In the genomic region with DNA sequence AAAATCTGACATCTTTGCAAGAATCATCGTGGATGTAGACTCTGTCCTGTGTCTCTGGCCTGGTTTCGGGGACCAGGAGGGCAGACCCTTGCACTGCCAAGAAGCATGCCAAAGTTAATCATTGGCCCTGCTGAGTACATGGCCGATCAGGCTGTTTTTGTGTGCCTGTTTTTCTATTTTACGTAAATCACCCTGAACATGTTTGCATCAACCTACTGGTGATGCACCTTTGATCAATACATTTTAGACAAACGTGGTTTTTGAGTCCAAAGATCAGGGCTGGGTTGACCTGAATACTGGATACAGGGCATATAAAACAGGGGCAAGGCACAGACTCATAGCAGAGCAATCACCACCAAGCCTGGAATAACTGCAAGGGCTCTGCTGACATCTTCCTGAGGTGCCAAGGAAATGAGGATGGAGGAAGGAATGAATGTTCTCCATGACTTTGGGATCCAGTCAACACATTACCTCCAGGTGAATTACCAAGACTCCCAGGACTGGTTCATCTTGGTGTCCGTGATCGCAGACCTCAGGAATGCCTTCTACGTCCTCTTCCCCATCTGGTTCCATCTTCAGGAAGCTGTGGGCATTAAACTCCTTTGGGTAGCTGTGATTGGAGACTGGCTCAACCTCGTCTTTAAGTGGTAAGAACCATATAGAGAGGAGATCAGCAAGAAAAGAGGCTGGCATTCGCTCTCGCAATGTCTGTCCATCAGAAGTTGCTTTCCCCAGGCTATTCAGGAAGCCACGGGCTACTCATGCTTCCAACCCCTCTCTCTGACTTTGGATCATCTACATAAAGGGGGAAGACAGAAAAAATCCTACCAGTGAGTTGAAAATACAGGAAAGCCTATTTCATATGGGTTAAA, we compare ENCODE assay signal across 1 cellular context.
TF ChIP-seq lines count a peak whose summit lies in the region.

A gene (plus strand): TSS at position 340 of the 872 bp plus-strand sequence. CDS start 78 bp downstream, at position 418.

TF ChIP-seq in HepG2, 621 proteins besides CTCF, POLR2A, EP300 and RAD21 (continued from another document and continues in another):
- TF ChIP-seq, protein P1, sequence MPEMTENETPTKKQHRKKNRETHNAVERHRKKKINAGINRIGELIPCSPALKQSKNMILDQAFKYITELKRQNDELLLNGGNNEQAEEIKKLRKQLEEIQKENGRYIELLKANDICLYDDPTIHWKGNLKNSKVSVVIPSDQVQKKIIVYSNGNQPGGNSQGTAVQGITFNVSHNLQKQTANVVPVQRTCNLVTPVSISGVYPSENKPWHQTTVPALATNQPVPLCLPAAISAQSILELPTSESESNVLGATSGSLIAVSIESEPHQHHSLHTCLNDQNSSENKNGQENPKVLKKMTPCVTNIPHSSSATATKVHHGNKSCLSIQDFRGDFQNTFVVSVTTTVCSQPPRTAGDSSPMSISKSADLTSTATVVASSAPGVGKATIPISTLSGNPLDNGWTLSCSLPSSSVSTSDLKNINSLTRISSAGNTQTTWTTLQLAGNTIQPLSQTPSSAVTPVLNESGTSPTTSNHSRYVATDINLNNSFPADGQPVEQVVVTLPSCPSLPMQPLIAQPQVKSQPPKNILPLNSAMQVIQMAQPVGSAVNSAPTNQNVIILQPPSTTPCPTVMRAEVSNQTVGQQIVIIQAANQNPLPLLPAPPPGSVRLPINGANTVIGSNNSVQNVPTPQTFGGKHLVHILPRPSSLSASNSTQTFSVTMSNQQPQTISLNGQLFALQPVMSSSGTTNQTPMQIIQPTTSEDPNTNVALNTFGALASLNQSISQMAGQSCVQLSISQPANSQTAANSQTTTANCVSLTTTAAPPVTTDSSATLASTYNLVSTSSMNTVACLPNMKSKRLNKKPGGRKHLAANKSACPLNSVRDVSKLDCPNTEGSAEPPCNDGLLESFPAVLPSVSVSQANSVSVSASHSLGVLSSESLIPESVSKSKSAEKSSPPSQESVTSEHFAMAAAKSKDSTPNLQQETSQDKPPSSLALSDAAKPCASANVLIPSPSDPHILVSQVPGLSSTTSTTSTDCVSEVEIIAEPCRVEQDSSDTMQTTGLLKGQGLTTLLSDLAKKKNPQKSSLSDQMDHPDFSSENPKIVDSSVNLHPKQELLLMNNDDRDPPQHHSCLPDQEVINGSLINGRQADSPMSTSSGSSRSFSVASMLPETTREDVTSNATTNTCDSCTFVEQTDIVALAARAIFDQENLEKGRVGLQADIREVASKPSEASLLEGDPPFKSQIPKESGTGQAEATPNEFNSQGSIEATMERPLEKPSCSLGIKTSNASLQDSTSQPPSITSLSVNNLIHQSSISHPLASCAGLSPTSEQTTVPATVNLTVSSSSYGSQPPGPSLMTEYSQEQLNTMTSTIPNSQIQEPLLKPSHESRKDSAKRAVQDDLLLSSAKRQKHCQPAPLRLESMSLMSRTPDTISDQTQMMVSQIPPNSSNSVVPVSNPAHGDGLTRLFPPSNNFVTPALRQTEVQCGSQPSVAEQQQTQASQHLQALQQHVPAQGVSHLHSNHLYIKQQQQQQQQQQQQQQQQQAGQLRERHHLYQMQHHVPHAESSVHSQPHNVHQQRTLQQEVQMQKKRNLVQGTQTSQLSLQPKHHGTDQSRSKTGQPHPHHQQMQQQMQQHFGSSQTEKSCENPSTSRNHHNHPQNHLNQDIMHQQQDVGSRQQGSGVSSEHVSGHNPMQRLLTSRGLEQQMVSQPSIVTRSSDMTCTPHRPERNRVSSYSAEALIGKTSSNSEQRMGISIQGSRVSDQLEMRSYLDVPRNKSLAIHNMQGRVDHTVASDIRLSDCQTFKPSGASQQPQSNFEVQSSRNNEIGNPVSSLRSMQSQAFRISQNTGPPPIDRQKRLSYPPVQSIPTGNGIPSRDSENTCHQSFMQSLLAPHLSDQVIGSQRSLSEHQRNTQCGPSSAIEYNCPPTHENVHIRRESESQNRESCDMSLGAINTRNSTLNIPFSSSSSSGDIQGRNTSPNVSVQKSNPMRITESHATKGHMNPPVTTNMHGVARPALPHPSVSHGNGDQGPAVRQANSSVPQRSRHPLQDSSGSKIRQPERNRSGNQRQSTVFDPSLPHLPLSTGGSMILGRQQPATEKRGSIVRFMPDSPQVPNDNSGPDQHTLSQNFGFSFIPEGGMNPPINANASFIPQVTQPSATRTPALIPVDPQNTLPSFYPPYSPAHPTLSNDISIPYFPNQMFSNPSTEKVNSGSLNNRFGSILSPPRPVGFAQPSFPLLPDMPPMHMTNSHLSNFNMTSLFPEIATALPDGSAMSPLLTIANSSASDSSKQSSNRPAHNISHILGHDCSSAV (CRISPR knock-in tag; IDR thresholded peaks at IDR 0.05; ENCODE audit: borderline replicate concordance) = 0 out of 2 replicates have a peak, but pooled peaks have one; percentile 27
- TF ChIP-seq ZFP90 (CRISPR knock-in tag; IDR thresholded peaks at IDR 0.05; ENCODE audit: borderline replicate concordance) = no peak
- TF ChIP-seq ZFP37 (CRISPR knock-in tag; IDR thresholded peaks at IDR 0.05; ENCODE audit: borderline replicate concordance) = peak; percentile 1; the same call in 1 of the 2 replicates
- TF ChIP-seq, protein P2, sequence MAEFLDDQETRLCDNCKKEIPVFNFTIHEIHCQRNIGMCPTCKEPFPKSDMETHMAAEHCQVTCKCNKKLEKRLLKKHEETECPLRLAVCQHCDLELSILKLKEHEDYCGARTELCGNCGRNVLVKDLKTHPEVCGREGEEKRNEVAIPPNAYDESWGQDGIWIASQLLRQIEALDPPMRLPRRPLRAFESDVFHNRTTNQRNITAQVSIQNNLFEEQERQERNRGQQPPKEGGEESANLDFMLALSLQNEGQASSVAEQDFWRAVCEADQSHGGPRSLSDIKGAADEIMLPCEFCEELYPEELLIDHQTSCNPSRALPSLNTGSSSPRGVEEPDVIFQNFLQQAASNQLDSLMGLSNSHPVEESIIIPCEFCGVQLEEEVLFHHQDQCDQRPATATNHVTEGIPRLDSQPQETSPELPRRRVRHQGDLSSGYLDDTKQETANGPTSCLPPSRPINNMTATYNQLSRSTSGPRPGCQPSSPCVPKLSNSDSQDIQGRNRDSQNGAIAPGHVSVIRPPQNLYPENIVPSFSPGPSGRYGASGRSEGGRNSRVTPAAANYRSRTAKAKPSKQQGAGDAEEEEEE (CRISPR knock-in tag; IDR thresholded peaks at IDR 0.05; ENCODE audit: borderline replicate concordance) = no peak; the same call in 1 of the 2 replicates
- no peak for TF ChIP-seq DNMT3B (CRISPR knock-in tag; conservative IDR thresholded peaks at IDR 0.05)
- no peak for TF ChIP-seq MATR3 (CRISPR knock-in tag; IDR thresholded peaks at IDR 0.05)
- TF ChIP-seq, protein P3, sequence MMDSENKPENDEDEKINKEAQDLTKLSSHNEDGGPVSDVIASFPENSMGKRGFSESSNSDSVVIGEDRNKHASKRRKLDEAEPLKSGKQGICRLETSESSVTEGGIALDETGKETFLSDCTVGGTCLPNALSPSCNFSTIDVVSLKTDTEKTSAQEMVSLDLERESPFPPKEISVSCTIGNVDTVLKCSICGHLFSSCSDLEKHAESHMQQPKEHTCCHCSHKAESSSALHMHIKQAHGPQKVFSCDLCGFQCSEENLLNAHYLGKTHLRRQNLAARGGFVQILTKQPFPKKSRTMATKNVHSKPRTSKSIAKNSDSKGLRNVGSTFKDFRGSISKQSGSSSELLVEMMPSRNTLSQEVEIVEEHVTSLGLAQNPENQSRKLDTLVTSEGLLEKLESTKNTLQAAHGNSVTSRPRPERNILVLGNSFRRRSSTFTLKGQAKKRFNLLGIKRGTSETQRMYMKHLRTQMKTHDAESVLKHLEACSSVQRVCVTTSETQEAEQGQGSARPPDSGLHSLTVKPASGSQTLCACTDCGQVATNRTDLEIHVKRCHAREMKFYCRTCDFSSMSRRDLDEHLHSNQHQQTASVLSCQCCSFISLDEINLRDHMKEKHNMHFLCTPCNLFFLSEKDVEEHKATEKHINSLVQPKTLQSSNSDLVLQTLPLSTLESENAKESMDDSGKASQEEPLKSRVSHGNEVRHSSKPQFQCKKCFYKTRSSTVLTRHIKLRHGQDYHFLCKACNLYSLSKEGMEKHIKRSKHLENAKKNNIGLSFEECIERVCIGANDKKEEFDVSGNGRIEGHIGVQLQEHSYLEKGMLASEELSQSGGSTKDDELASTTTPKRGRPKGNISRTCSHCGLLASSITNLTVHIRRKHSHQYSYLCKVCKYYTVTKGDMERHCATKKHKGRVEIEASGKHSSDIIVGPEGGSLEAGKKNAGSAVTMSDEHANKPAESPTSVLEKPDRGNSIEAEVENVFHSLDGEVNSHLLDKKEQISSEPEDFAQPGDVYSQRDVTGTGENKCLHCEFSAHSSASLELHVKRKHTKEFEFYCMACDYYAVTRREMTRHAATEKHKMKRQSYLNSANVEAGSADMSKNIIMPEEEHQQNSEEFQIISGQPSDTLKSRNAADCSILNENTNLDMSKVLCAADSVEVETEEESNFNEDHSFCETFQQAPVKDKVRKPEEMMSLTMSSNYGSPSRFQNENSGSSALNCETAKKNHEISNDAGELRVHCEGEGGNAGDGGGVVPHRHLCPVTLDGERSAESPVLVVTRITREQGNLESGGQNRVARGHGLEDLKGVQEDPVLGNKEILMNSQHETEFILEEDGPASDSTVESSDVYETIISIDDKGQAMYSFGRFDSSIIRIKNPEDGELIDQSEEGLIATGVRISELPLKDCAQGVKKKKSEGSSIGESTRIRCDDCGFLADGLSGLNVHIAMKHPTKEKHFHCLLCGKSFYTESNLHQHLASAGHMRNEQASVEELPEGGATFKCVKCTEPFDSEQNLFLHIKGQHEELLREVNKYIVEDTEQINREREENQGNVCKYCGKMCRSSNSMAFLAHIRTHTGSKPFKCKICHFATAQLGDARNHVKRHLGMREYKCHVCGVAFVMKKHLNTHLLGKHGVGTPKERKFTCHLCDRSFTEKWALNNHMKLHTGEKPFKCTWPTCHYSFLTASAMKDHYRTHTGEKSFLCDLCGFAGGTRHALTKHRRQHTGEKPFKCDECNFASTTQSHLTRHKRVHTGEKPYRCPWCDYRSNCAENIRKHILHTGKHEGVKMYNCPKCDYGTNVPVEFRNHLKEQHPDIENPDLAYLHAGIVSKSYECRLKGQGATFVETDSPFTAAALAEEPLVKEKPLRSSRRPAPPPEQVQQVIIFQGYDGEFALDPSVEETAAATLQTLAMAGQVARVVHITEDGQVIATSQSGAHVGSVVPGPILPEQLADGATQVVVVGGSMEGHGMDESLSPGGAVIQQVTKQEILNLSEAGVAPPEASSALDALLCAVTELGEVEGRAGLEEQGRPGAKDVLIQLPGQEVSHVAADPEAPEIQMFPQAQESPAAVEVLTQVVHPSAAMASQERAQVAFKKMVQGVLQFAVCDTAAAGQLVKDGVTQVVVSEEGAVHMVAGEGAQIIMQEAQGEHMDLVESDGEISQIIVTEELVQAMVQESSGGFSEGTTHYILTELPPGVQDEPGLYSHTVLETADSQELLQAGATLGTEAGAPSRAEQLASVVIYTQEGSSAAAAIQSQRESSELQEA (CRISPR knock-in tag; IDR thresholded peaks at IDR 0.05; ENCODE audit: not compliant biosample characterization) = no peak
- no peak for TF ChIP-seq ZNF431 (CRISPR knock-in tag; IDR thresholded peaks at IDR 0.05; ENCODE audit: borderline replicate concordance, low read depth)
- TF ChIP-seq, protein P4, sequence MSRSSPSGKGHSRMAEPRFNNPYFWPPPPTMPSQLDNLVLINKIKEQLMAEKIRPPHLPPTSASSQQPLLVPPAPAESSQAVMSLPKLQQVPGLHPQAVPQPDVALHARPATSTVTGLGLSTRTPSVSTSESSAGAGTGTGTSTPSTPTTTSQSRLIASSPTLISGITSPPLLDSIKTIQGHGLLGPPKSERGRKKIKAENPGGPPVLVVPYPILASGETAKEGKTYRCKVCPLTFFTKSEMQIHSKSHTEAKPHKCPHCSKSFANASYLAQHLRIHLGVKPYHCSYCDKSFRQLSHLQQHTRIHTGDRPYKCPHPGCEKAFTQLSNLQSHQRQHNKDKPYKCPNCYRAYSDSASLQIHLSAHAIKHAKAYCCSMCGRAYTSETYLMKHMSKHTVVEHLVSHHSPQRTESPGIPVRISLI (CRISPR knock-in tag; IDR thresholded peaks at IDR 0.05; ENCODE audit: borderline replicate concordance) = peak; percentile 85; the same call in 1 of the 2 replicates
- TF ChIP-seq ZKSCAN8 (CRISPR knock-in tag; IDR thresholded peaks at IDR 0.05; ENCODE audit: borderline replicate concordance) = peak; percentile 76; the same call in 1 of the 2 replicates
- no peak for TF ChIP-seq ZNF570 (CRISPR knock-in tag; IDR thresholded peaks at IDR 0.05; ENCODE audit: borderline replicate concordance)
- TF ChIP-seq TOPORS (CRISPR knock-in tag; IDR thresholded peaks at IDR 0.05) = peak; percentile 37; the same call in 1 of the 2 replicates
- TF ChIP-seq TARDBP (CRISPR knock-in tag; IDR thresholded peaks at IDR 0.05) = no peak; the same call in 1 of the 2 replicates
- TF ChIP-seq, protein P5, sequence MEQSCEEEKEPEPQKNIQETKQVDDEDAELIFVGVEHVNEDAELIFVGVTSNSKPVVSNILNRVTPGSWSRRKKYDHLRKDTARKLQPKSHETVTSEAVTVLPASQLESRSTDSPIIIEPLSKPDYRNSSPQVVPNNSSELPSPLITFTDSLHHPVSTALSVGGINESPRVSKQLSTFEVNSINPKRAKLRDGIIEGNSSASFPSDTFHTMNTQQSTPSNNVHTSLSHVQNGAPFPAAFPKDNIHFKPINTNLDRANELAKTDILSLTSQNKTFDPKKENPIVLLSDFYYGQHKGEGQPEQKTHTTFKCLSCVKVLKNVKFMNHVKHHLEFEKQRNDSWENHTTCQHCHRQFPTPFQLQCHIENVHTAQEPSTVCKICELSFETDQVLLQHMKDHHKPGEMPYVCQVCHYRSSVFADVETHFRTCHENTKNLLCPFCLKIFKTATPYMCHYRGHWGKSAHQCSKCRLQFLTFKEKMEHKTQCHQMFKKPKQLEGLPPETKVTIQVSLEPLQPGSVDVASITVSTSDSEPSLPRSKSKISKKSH (CRISPR knock-in tag; IDR thresholded peaks at IDR 0.05; ENCODE audit: borderline replicate concordance) = no peak
- TF ChIP-seq ZEB1 (IDR thresholded peaks at IDR 0.05; ENCODE audit: insufficient replicate concordance, low read depth) = peak; percentile 41
- no peak for TF ChIP-seq NRL (CRISPR knock-in tag; IDR thresholded peaks at IDR 0.05; ENCODE audit: borderline replicate concordance)
- no peak for TF ChIP-seq ZNF260 (CRISPR knock-in tag; IDR thresholded peaks at IDR 0.05; ENCODE audit: borderline replicate concordance, low read depth)
- TF ChIP-seq SSRP1 (CRISPR knock-in tag; IDR thresholded peaks at IDR 0.05) = no peak
- TF ChIP-seq, protein P6, sequence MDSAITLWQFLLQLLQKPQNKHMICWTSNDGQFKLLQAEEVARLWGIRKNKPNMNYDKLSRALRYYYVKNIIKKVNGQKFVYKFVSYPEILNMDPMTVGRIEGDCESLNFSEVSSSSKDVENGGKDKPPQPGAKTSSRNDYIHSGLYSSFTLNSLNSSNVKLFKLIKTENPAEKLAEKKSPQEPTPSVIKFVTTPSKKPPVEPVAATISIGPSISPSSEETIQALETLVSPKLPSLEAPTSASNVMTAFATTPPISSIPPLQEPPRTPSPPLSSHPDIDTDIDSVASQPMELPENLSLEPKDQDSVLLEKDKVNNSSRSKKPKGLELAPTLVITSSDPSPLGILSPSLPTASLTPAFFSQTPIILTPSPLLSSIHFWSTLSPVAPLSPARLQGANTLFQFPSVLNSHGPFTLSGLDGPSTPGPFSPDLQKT (CRISPR knock-in tag; IDR thresholded peaks at IDR 0.05; ENCODE audit: borderline replicate concordance) = no peak
- no peak for TF ChIP-seq ZNF253 (CRISPR knock-in tag; IDR thresholded peaks at IDR 0.05; ENCODE audit: borderline replicate concordance)
- TF ChIP-seq, protein P7, sequence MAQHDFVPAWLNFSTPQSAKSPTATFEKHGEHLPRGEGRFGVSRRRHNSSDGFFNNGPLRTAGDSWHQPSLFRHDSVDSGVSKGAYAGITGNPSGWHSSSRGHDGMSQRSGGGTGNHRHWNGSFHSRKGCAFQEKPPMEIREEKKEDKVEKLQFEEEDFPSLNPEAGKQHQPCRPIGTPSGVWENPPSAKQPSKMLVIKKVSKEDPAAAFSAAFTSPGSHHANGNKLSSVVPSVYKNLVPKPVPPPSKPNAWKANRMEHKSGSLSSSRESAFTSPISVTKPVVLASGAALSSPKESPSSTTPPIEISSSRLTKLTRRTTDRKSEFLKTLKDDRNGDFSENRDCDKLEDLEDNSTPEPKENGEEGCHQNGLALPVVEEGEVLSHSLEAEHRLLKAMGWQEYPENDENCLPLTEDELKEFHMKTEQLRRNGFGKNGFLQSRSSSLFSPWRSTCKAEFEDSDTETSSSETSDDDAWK (CRISPR knock-in tag; IDR thresholded peaks at IDR 0.05) = no peak
- peak; percentile 49; the same call in 1 of the 2 replicates for TF ChIP-seq ZKSCAN1 (IDR thresholded peaks at IDR 0.05; ENCODE audit: low read length)
- no peak for TF ChIP-seq HCFC1 (IDR thresholded peaks at IDR 0.05; ENCODE audit: low read depth, low read length)
